11 cellular contexts compared by ENCODE assay signal in the genomic region with DNA sequence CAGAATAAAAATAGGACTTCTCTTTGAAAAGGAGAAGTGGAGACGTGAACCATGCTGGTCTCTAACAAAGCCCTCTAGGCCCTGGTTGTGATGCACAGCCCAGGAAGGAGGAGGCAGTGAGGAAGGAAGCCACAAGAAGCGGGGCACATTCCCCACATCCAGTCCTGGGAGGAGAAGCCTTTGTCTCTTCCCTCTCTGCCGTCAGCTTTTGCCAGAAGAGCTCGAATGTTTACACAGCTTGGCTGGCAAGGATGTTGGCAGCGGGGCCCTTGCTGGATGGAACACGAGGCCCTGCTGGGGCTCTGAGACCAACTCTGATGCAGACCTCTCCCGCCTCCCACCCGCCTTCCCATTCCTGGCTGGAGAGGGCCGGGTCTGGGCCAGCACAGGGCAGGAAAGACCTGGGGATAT.
DNase-seq lines count a peak whose midpoint lies in the region; ATAC-seq and TF ChIP-seq lines count a peak whose summit lies in the region.
"Had no signal": no experiment of that assay in that cellular context is flagged by ENCODE, and none has a peak within 500 bp of the region (broad histone marks: within the 10 kb centered on the region; RNA-seq: fewer than 3 reads in every experiment).

No MANE protein-coding gene starts in this region.

- no peaks in the 10 kb centered on the region for H3K36me3 Mint-ChIP-seq in naive thymus-derived CD4-positive, alpha-beta T cell
- no peaks in the 10 kb centered on the region for H3K36me3 Mint-ChIP-seq in activated naive CD8-positive, alpha-beta T cell treated with anti-CD3 and anti-CD28 coated beads for 36 hours
- H3K36me3 Mint-ChIP-seq: CD4-positive, alpha-beta memory T cell had no signal

- TF ChIP-seq CTCF in C4-2B (conservative IDR thresholded peaks at IDR 0.05) = no peak
- TF ChIP-seq CTCF in spleen (IDR thresholded peaks at IDR 0.05 in 8 of 11, conservative IDR thresholded peaks at IDR 0.05 in 3 of 11) = no peak

- no peak overlapping the region for H3K4me3 ChIP-seq in naive thymus-derived CD4-positive, alpha-beta T cell (ENCODE audit: low read length)
- no peak overlapping the region for H3K4me3 ChIP-seq in spleen
- H3K4me3 ChIP-seq: GM23248 had no signal

- DNase-seq in NCI-H1105 treated with DMSO at 0.1 percent for 48 hours (lab: John Stamatoyannopoulos, UW) (peak; percentile 32), cerebellar cortex (ENCODE audit: low spot score) (peak; percentile 98), germinal center (ENCODE audit: low spot score) (no peak), spleen (no peak)
- DNase-seq in naive thymus-derived CD4-positive, alpha-beta T cell = no peak
- DNase-seq in activated naive CD8-positive, alpha-beta T cell treated with anti-CD3 and anti-CD28 coated beads for 36 hours = no peak
- DNase-seq: CD4-positive, alpha-beta memory T cell; GM23248; stimulated activated naive CD4-positive, alpha-beta T cell treated with Interleukin-2 at 50 U/mL for 16 hours had no signal

- TF ChIP-seq POLR2A in spleen (IDR thresholded peaks at IDR 0.05) = no peak

- no peaks in the 10 kb centered on the region for H3K27me3 ChIP-seq in naive thymus-derived CD4-positive, alpha-beta T cell (ENCODE audit: control insufficient read depth in 2 of 2, insufficient read depth in 2 of 2, low read length in 2 of 2)
- peaks cover 0 to 4% (median 0%) of the 10 kb centered on the region in 7 donors for H3K27me3 ChIP-seq in spleen (replicated peaks in 1 of 7)

- H3K4me1 ChIP-seq in naive thymus-derived CD4-positive, alpha-beta T cell (ENCODE audit: control insufficient read depth in 2 of 2, insufficient read depth in 2 of 2, low read length in 2 of 2) = no peaks in the 10 kb centered on the region
- H3K4me1 ChIP-seq in spleen = peaks cover 0 to 10% (median 0%) of the 10 kb centered on the region in 6 donors

- H3K36me3 ChIP-seq in naive thymus-derived CD4-positive, alpha-beta T cell (ENCODE audit: control insufficient read depth in 2 of 3, insufficient read depth in 3 of 3, low read length in 3 of 3) = no peaks in the 10 kb centered on the region
- H3K36me3 ChIP-seq in spleen = no peaks in the 10 kb centered on the region

- no peaks in the 10 kb centered on the region for H3K9me3 ChIP-seq in naive thymus-derived CD4-positive, alpha-beta T cell (ENCODE audit: control insufficient read depth in 2 of 3, low read length in 3 of 3)
- H3K9me3 ChIP-seq in spleen = no peaks in the 10 kb centered on the region

- no peak overlapping the region for H3K27ac Mint-ChIP-seq in naive thymus-derived CD4-positive, alpha-beta T cell
- no peak overlapping the region for H3K27ac Mint-ChIP-seq in activated naive CD8-positive, alpha-beta T cell treated with anti-CD3 and anti-CD28 coated beads for 36 hours
- H3K27ac Mint-ChIP-seq: CD4-positive, alpha-beta memory T cell had no signal

- H3K9me3 Mint-ChIP-seq in naive thymus-derived CD4-positive, alpha-beta T cell = peaks cover 0 to 4% (median 0%) of the 10 kb centered on the region in 11 donors
- no peaks in the 10 kb centered on the region for H3K9me3 Mint-ChIP-seq in activated naive CD8-positive, alpha-beta T cell treated with anti-CD3 and anti-CD28 coated beads for 36 hours

- no peak overlapping the region for H3K4me3 Mint-ChIP-seq in naive thymus-derived CD4-positive, alpha-beta T cell
- H3K4me3 Mint-ChIP-seq in activated naive CD8-positive, alpha-beta T cell treated with anti-CD3 and anti-CD28 coated beads for 36 hours = no peak overlapping the region
- H3K4me3 Mint-ChIP-seq: CD4-positive, alpha-beta memory T cell had no signal

- 39 to 56% (median 49%) methylated on average over 5 to 9 of the region's 9 CpGs for WGBS in spleen, 5 donors

- CTCF ChIA-PET in naive thymus-derived CD4-positive, alpha-beta T cell (lab: Charles Lee) = no interaction called here

- intact Hi-C loops in naive thymus-derived CD4-positive, alpha-beta T cell (cut with micrococcal nuclease) = no loop called here
- intact Hi-C loops in spleen (cut with DNase I; ENCODE audit: low total_unique reads) = no loop called here

- peak; percentile 48 for ATAC-seq in naive thymus-derived CD4-positive, alpha-beta T cell
- ATAC-seq in HG02610 (IDR thresholded peaks at IDR 0.05; ENCODE audit: unreplicated experiment) = no peak

- POLR2A ChIA-PET in naive thymus-derived CD4-positive, alpha-beta T cell (lab: Charles Lee) = no interaction called here

- peak overlapping the region; percentile 41 for H3K27ac ChIP-seq in C4-2B
- H3K27ac ChIP-seq in naive thymus-derived CD4-positive, alpha-beta T cell (ENCODE audit: low read depth, low read length) = no peak overlapping the region
- peak overlapping the region in 4 of 8 donors; percentile 11 to 51 (median 33) for H3K27ac ChIP-seq in spleen
- H3K27ac ChIP-seq: GM23248 had no signal

- peaks cover 7 to 24% (median 10%) of the 10 kb centered on the region in 5 donors for H3K27me3 Mint-ChIP-seq in naive thymus-derived CD4-positive, alpha-beta T cell
- H3K27me3 Mint-ChIP-seq in activated naive CD8-positive, alpha-beta T cell treated with anti-CD3 and anti-CD28 coated beads for 36 hours = peaks cover 6% of the 10 kb centered on the region

- peaks cover 0 to 5% (median 0%) of the 10 kb centered on the region in 7 donors for H3K4me1 Mint-ChIP-seq in naive thymus-derived CD4-positive, alpha-beta T cell
- no peaks in the 10 kb centered on the region for H3K4me1 Mint-ChIP-seq in activated naive CD8-positive, alpha-beta T cell treated with anti-CD3 and anti-CD28 coated beads for 36 hours
- H3K4me1 Mint-ChIP-seq: CD4-positive, alpha-beta memory T cell had no signal

Comparison
In these comparisons a context has a peak if more than half of its experiments do, and no peak if none do; other contexts are left out.
1. DNase-seq: peak in NCI-H1105 treated with DMSO at 0.1 percent for 48 hours (single experiment) and cerebellar cortex (single experiment); none in naive thymus-derived CD4-positive, alpha-beta T cell (0 of 9), germinal center (single experiment), activated naive CD8-positive, alpha-beta T cell treated with anti-CD3 and anti-CD28 coated beads for 36 hours (single experiment) and spleen (single experiment).